Comparison of ENCODE assay signal across 8 cellular contexts in genomic region chr5:127757576-127757975, GRCh38. TPM values are rescaled to one million over a fixed set of nuclear protein-coding genes. Genes with fewer than 3 reads are reported as not detected.
DNase-seq lines count a peak whose midpoint lies in the region; ATAC-seq and TF ChIP-seq lines count a peak whose summit lies in the region.

No MANE protein-coding gene starts in this region.

- no peak overlapping the region for H3K4me3 Mint-ChIP-seq in activated naive CD4-positive, alpha-beta T cell treated with anti-CD3 and anti-CD28 coated beads, Interleukin-2, amount 10 ng/mL, durations not matched to agents 7 days and 5 days

- 6 to 27% (median 14%) methylated on average over 1 of the region's 1 CpG for WGBS in stomach, 5 donors

- no peaks in the 10 kb centered on the region for H3K4me1 Mint-ChIP-seq in activated naive CD4-positive, alpha-beta T cell treated with anti-CD3 and anti-CD28 coated beads, Interleukin-2, amount 10 ng/mL, durations not matched to agents 7 days and 5 days

- H3K9me3 Mint-ChIP-seq in activated naive CD4-positive, alpha-beta T cell treated with anti-CD3 and anti-CD28 coated beads, Interleukin-2, amount 10 ng/mL, durations not matched to agents 7 days and 5 days: no peaks in the 10 kb centered on the region

- TF ChIP-seq CTCF in LNCaP clone FGC (IDR thresholded peaks at IDR 0.05; ENCODE audit: control insufficient read depth, extremely low read depth, insufficient read depth) (peak; percentile 84), stomach (IDR thresholded peaks at IDR 0.05) (peak in 5 of 7 experiments; percentile 7 to 51 (median 41))

- H3K4me3 ChIP-seq in LNCaP clone FGC (ENCODE audit: low read depth, low read length) (no peak overlapping the region), adipocyte (ENCODE audit: low read length) (no peak overlapping the region), stomach (no peak overlapping the region)

- H3K27ac ChIP-seq in stomach: peak overlapping the region in 1 of 5 donors; percentile 39

- H3K36me3 ChIP-seq in adipocyte (ENCODE audit: control insufficient read depth, insufficient read depth, low read length, severe bottlenecking): no peaks in the 10 kb centered on the region
- no peaks in the 10 kb centered on the region for H3K36me3 ChIP-seq in stomach

- H3K9ac ChIP-seq in adipocyte (ENCODE audit: low read length): no peak overlapping the region

- peak; percentile 22 for DNase-seq in activated naive CD4-positive, alpha-beta T cell treated with anti-CD3 and anti-CD28 coated beads, Interleukin-2, amount 10 ng/mL, durations not matched to agents 7 days and 5 days
- no peak for DNase-seq in activated naive CD4-positive, alpha-beta T cell (lab: John Stamatoyannopoulos, UW)
- peak; percentile 57 for DNase-seq in LNCaP clone FGC (ENCODE audit: low read depth)
- DNase-seq in adipocyte (ENCODE audit: low read depth): peak; percentile 74
- DNase-seq in hepatic stellate cell (ENCODE audit: low spot score): peak; percentile 59
- DNase-seq in stomach: peak; percentile 35
- no peak for DNase-seq in activated CD4-positive, CD25-positive, alpha-beta regulatory T cell (lab: John Stamatoyannopoulos, UW)

- no peaks in the 10 kb centered on the region for H3K36me3 Mint-ChIP-seq in activated naive CD4-positive, alpha-beta T cell treated with anti-CD3 and anti-CD28 coated beads, Interleukin-2, amount 10 ng/mL, durations not matched to agents 7 days and 5 days

- CTCF ChIA-PET in activated naive CD4-positive, alpha-beta T cell treated with anti-CD3 and anti-CD28 coated beads, Interleukin-2, amount 10 ng/mL, durations not matched to agents 7 days and 5 days (lab: Charles Lee): interaction anchor here (0.8 to 1.4 kb wide), 6 partner anchors 126 to 444 kb away, joined by 3 to 6 read pairs (median 3); no protein-coding TSS in a partner anchor

- H3K4me1 ChIP-seq in adipocyte (ENCODE audit: control insufficient read depth, insufficient read depth, low read length) (peaks cover 16% of the 10 kb centered on the region), stomach (peaks cover 9 to 48% (median 36%) of the 10 kb centered on the region in 4 donors)

- TF ChIP-seq POLR2A in stomach (IDR thresholded peaks at IDR 0.05): no peak

- no peaks in the 10 kb centered on the region for H3K9me3 ChIP-seq in adipocyte (ENCODE audit: control insufficient read depth, low read length)
- H3K9me3 ChIP-seq in stomach: no peaks in the 10 kb centered on the region

- ATAC-seq in GM21723 (IDR thresholded peaks at IDR 0.05; ENCODE audit: unreplicated experiment): peak; percentile 77

- intact Hi-C loops in stomach (cut with DNase I; ENCODE audit: low total_unique reads): no loop called here

- no peak overlapping the region for H3K27ac Mint-ChIP-seq in activated naive CD4-positive, alpha-beta T cell treated with anti-CD3 and anti-CD28 coated beads, Interleukin-2, amount 10 ng/mL, durations not matched to agents 7 days and 5 days

- TF ChIP-seq EP300 in stomach (IDR thresholded peaks at IDR 0.05): no peak

- no peaks in the 10 kb centered on the region for H3K27me3 Mint-ChIP-seq in activated naive CD4-positive, alpha-beta T cell treated with anti-CD3 and anti-CD28 coated beads, Interleukin-2, amount 10 ng/mL, durations not matched to agents 7 days and 5 days

- H3K27me3 ChIP-seq in adipocyte (replicated peaks; ENCODE audit: control insufficient read depth, insufficient read depth, low read length): no peaks in the 10 kb centered on the region
- H3K27me3 ChIP-seq in stomach: no peaks in the 10 kb centered on the region

RNA-seq across cellular contexts. Expression of gene CCDC192, which starts 54.4 kb away (rescaled TPM):
- 1 to 10 TPM in 1 of 5 donors, not detected in 4; 2.2 TPM for total RNA-seq in stomach
- under 1 TPM in 1 of 3 donors, not detected in 2; 0.10 TPM for polyA plus RNA-seq in stomach

Comparison
In these comparisons a context has a peak if more than half of its experiments do, and no peak if none do; other contexts are left out.
1. DNase-seq: peak in activated naive CD4-positive, alpha-beta T cell treated with anti-CD3 and anti-CD28 coated beads, Interleukin-2, amount 10 ng/mL, durations not matched to agents 7 days and 5 days (single experiment), LNCaP clone FGC (single experiment), adipocyte (single experiment), hepatic stellate cell (single experiment) and stomach (single experiment); none in activated naive CD4-positive, alpha-beta T cell (0 of 4) and activated CD4-positive, CD25-positive, alpha-beta regulatory T cell (0 of 4).